ENCODE assay signal across 15 cellular contexts in genomic region chr17:19244357-19244756, GRCh38.
"Had no signal": no experiment of that assay in that cellular context is flagged by ENCODE, and none has a peak within 500 bp of the region (broad histone marks: within the 10 kb centered on the region; RNA-seq: fewer than 3 reads in every experiment).

No MANE protein-coding gene starts in this region.

- ATAC-seq: gastroesophageal sphincter; left cardiac atrium; naive thymus-derived CD4-positive, alpha-beta T cell; stimulated activated memory B cell treated with anti-CD40 and anti-IgM and Interleukin-4, amounts not matched to agents 10 μg/mL and 1 μg/mL and 100 μg/mL, for 72 hours had no signal

- H3K4me3 ChIP-seq: esophagus squamous epithelium, gastroesophageal sphincter, left ventricle myocardium inferior, lung, testis, tibial nerve had no signal

- H3K27me3 ChIP-seq: esophagus squamous epithelium, gastroesophageal sphincter, testis, tibial nerve had no signal

- H3K27ac ChIP-seq: gastroesophageal sphincter, neutrophil, testis, tibial nerve had no signal

- H3K9me3 ChIP-seq: esophagus squamous epithelium, gastroesophageal sphincter, left ventricle myocardium inferior, neutrophil, testis, tibial nerve had no signal

- DNase-seq: cerebellar nuclear complex; esophagus squamous epithelium; foreskin fibroblast; kidney; left cardiac atrium; left ventricle myocardium inferior; mesenchymal stem cell; naive thymus-derived CD4-positive, alpha-beta T cell; stimulated activated CD4-positive, alpha-beta T cell treated with anti-CD3 and anti-CD28 coated beads, Interleukin-4, amount 100 ng/mL, for 24 hours; testis had no signal

- H3K36me3 ChIP-seq: gastroesophageal sphincter, left ventricle myocardium inferior, neutrophil, tibial nerve had no signal
